Comparison of ENCODE assay signal across 8 cellular contexts in genomic region chr20:37528442-37529213, GRCh38. TPM values are rescaled to one million over a fixed set of nuclear protein-coding genes. Genes with fewer than 3 reads are reported as not detected.
DNase-seq lines count a peak whose midpoint lies in the region; ATAC-seq lines count a peak whose summit lies in the region.

No MANE protein-coding gene starts in this region.

- no peak for ATAC-seq in central memory CD8-positive, alpha-beta T cell (replicated peaks; ENCODE audit: extremely low read depth, poor library complexity, severe bottlenecking)
- ATAC-seq in naive thymus-derived CD4-positive, alpha-beta T cell: no peak
- ATAC-seq in GM21447 (IDR thresholded peaks at IDR 0.05; ENCODE audit: unreplicated experiment) (no peak), GM18520 (IDR thresholded peaks at IDR 0.05; ENCODE audit: unreplicated experiment) (no peak)

- H3K4me3 ChIP-seq in BLaER1: peak overlapping the region; percentile 94
- H3K4me3 ChIP-seq in naive thymus-derived CD4-positive, alpha-beta T cell (ENCODE audit: low read length): peak overlapping the region; percentile 86

- CTCF ChIA-PET in naive thymus-derived CD4-positive, alpha-beta T cell (lab: Charles Lee): interaction anchor here (0.9 to 4.3 kb wide), 4 partner anchors 144 to 339 kb away, joined by 3 to 22 read pairs (median 4); no protein-coding TSS in a partner anchor

- H3K36me3 Mint-ChIP-seq in IgD-negative memory B cell: peaks cover 2% of the 10 kb centered on the region
- H3K36me3 Mint-ChIP-seq in central memory CD8-positive, alpha-beta T cell (ENCODE audit: insufficient read depth): peaks cover 10% of the 10 kb centered on the region
- H3K36me3 Mint-ChIP-seq in naive thymus-derived CD4-positive, alpha-beta T cell: no peaks in the 10 kb centered on the region

- peak overlapping the region; percentile 88 to 97 (median 92) for H3K4me3 Mint-ChIP-seq in IgD-negative memory B cell
- H3K4me3 Mint-ChIP-seq in central memory CD8-positive, alpha-beta T cell: peak overlapping the region; percentile 93
- H3K4me3 Mint-ChIP-seq in naive thymus-derived CD4-positive, alpha-beta T cell: peak overlapping the region; percentile 81 to 95 (median 90)

- peaks cover 30% of the 10 kb centered on the region; the same call in 1 of the 2 replicates for H3K27me3 ChIP-seq in BLaER1
- H3K27me3 ChIP-seq in naive thymus-derived CD4-positive, alpha-beta T cell (ENCODE audit: control insufficient read depth in 2 of 2, insufficient read depth in 2 of 2, low read length in 2 of 2): no peaks in the 10 kb centered on the region

- intact Hi-C loops in naive thymus-derived CD4-positive, alpha-beta T cell (cut with micrococcal nuclease): loop anchor here (1.0 to 5.0 kb wide), 5 partner anchors 164 to 921 kb away; partner anchors contain the start of genes CTNNBL1 (in 1 of the 2), MANBAL (in 1 of the 2), MROH8 (in 1 of the 2) and RAB5IF (in 1 of the 2)

- no peaks in the 10 kb centered on the region for H3K36me3 ChIP-seq in BLaER1
- peaks cover 0 to 6% (median 0%) of the 10 kb centered on the region in 3 experiments for H3K36me3 ChIP-seq in naive thymus-derived CD4-positive, alpha-beta T cell (ENCODE audit: control insufficient read depth in 2 of 3, insufficient read depth in 3 of 3, low read length in 3 of 3)

- no peak for DNase-seq in central memory CD8-positive, alpha-beta T cell (ENCODE audit: low spot score in 2 of 2)
- no peak for DNase-seq in naive thymus-derived CD4-positive, alpha-beta T cell
- no peak for DNase-seq in CD1c-positive myeloid dendritic cell (ENCODE audit: extremely low spot score)
- no peak for DNase-seq in NOMO-1 treated with dmso at 0.1 percent for 144 hours (lab: John Stamatoyannopoulos, UW; ENCODE audit: unreplicated experiment)

- peak overlapping the region; percentile 99 for H3K4me2 ChIP-seq in BLaER1

- no peaks in the 10 kb centered on the region for H3K27me3 Mint-ChIP-seq in IgD-negative memory B cell
- no peaks in the 10 kb centered on the region for H3K27me3 Mint-ChIP-seq in central memory CD8-positive, alpha-beta T cell
- H3K27me3 Mint-ChIP-seq in naive thymus-derived CD4-positive, alpha-beta T cell: peaks cover 0 to 2% (median 0%) of the 10 kb centered on the region in 5 donors

- no peaks in the 10 kb centered on the region for H3K9me3 ChIP-seq in BLaER1
- no peaks in the 10 kb centered on the region for H3K9me3 ChIP-seq in naive thymus-derived CD4-positive, alpha-beta T cell (ENCODE audit: control insufficient read depth in 2 of 3, low read length in 3 of 3)

- H3K27ac Mint-ChIP-seq in IgD-negative memory B cell: peak overlapping the region; percentile 69 to 100 (median 97)
- H3K27ac Mint-ChIP-seq in central memory CD8-positive, alpha-beta T cell (ENCODE audit: low read depth): peak overlapping the region; percentile 100
- H3K27ac Mint-ChIP-seq in naive thymus-derived CD4-positive, alpha-beta T cell: peak overlapping the region; percentile 98 to 100 (median 99)

- H3K27ac ChIP-seq in BLaER1: peak overlapping the region; percentile 99
- peak overlapping the region; percentile 99 for H3K27ac ChIP-seq in naive thymus-derived CD4-positive, alpha-beta T cell (ENCODE audit: low read depth, low read length)

- H3K4me1 Mint-ChIP-seq in IgD-negative memory B cell: peaks cover 12 to 31% (median 24%) of the 10 kb centered on the region in 3 donors
- peaks cover 45% of the 10 kb centered on the region for H3K4me1 Mint-ChIP-seq in central memory CD8-positive, alpha-beta T cell
- H3K4me1 Mint-ChIP-seq in naive thymus-derived CD4-positive, alpha-beta T cell: peaks cover 36 to 45% (median 42%) of the 10 kb centered on the region in 7 donors

- peaks cover 42% of the 10 kb centered on the region for H3K4me1 ChIP-seq in BLaER1
- peaks cover 28 to 35% of the 10 kb centered on the region in 2 donors for H3K4me1 ChIP-seq in naive thymus-derived CD4-positive, alpha-beta T cell (ENCODE audit: control insufficient read depth in 2 of 2, insufficient read depth in 2 of 2, low read length in 2 of 2)

- POLR2A ChIA-PET in naive thymus-derived CD4-positive, alpha-beta T cell (lab: Charles Lee): interaction anchor here (1.2 to 2.4 kb wide), 4 partner anchors 147 to 350 kb away, joined by 3 to 11 read pairs (median 8); partner anchors contain the start of genes MANBAL, MROH8 and RPN2

- H3K9me3 Mint-ChIP-seq in IgD-negative memory B cell: no peaks in the 10 kb centered on the region
- no peaks in the 10 kb centered on the region for H3K9me3 Mint-ChIP-seq in central memory CD8-positive, alpha-beta T cell
- peaks cover 0 to 3% (median 0%) of the 10 kb centered on the region in 11 donors for H3K9me3 Mint-ChIP-seq in naive thymus-derived CD4-positive, alpha-beta T cell

- H3K9ac ChIP-seq in BLaER1: peak overlapping the region; percentile 96

- H4K20me1 ChIP-seq in BLaER1: peaks cover 35% of the 10 kb centered on the region

RNA-seq across cellular contexts. Expression of gene BLCAP, which starts 1.0 kb away (rescaled TPM):
- 112 TPM for polyA plus RNA-seq in IgD-negative memory B cell
- 10 to 100 TPM; 42.1 to 94.7 (median 73.4) TPM for total RNA-seq in naive thymus-derived CD4-positive, alpha-beta T cell
- polyA plus RNA-seq in naive thymus-derived CD4-positive, alpha-beta T cell: 10 to 100 TPM; 88.0 to 93.4 TPM

RNA-seq across cellular contexts. Expression of gene NNAT, which starts 7.6 kb away (rescaled TPM):
- not detected for polyA plus RNA-seq in IgD-negative memory B cell
- not detected for total RNA-seq in naive thymus-derived CD4-positive, alpha-beta T cell
- polyA plus RNA-seq in naive thymus-derived CD4-positive, alpha-beta T cell: not detected
